Comparison of ENCODE assay signal across 17 cellular contexts in the genomic region with DNA sequence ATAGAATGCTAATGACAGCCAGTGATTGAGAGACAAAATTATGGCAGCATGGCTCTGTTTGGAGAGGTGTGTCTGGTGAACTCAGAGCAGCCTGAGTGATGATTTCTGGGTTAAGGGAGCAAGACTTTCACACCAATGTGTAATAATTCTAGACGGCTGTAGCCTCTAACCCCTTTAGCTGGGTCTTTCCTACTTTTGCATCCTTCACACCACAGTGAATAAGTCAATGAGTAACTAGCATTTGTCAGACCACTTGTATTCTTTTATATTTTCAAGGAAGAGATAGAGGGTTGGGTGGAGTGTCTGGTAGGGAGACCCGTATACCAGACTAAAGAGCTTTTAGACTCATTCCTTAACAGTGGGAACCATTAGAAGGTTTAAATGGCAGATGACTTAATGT. TPM values are rescaled to one million over a fixed set of nuclear protein-coding genes. Genes with fewer than 3 reads are reported as not detected.
DNase-seq lines count a peak whose midpoint lies in the region; ATAC-seq and TF ChIP-seq lines count a peak whose summit lies in the region.
"Had no signal": no experiment of that assay in that cellular context is flagged by ENCODE, and none has a peak within 500 bp of the region (broad histone marks: within the 10 kb centered on the region; RNA-seq: fewer than 3 reads in every experiment).

No MANE protein-coding gene starts in this region.

- ATAC-seq in HG03457 (IDR thresholded peaks at IDR 0.05; ENCODE audit: unreplicated experiment) (no peak), HG03342 (IDR thresholded peaks at IDR 0.05; ENCODE audit: unreplicated experiment) (no peak)
- ATAC-seq: GM23338, PC-3 had no signal

- H3K4me3 ChIP-seq in GM23248 (no peak overlapping the region), epithelial cell of proximal tubule (ENCODE audit: low read depth, low read length) (no peak overlapping the region), right atrium auricular region (no peak overlapping the region)
- H3K4me3 ChIP-seq: GM23338 had no signal

- H3K27me3 ChIP-seq in GM23248 (replicated peaks; ENCODE audit: insufficient read depth) (no peaks in the 10 kb centered on the region), right atrium auricular region (no peaks in the 10 kb centered on the region)

- 39 to 43% methylated on average over 2 of the region's 2 CpGs for WGBS in GM23248 (ENCODE audit: low coverage in 1 of 2, low lambda C conversion rate in 2 of 2, missing lambda C conversion rate in 2 of 2), 2 experiments

- DNase-seq in Caki2 (ENCODE audit: low read depth), result peak; percentile 98
- no peak for DNase-seq in GM23248
- DNase-seq in epithelial cell of proximal tubule (ENCODE audit: low read depth), result peak; percentile 83
- DNase-seq in nephron progenitor cell, result no peak
- DNase-seq in T1000 (lab: John Stamatoyannopoulos, UW), result no peak
- no peak for DNase-seq in right atrium auricular region (ENCODE audit: low spot score)
- DNase-seq: NCI-H1417 treated with DMSO at 0.1 percent for 48 hours, NCI-H187 treated with DMSO at 0.1 percent for 48 hours, NCI-H226, NCI-H524 treated with DMSO at 0.1 percent for 48 hours, PC-3 had no signal

- no peak overlapping the region for H2AFZ ChIP-seq in GM23248
- H2AFZ ChIP-seq: GM23338 had no signal

- peaks cover 62% of the 10 kb centered on the region for H3K36me3 Mint-ChIP-seq in nephron progenitor cell (ENCODE audit: low read depth)

- H3K9me2 ChIP-seq in GM23248 (ENCODE audit: insufficient read depth), result no peaks in the 10 kb centered on the region

- H3K9me3 ChIP-seq in GM23248 (ENCODE audit: low read depth) (no peaks in the 10 kb centered on the region), right atrium auricular region (no peaks in the 10 kb centered on the region)

- peaks cover 93% of the 10 kb centered on the region for H3K79me2 ChIP-seq in GM23248 (ENCODE audit: insufficient read depth)

- no peaks in the 10 kb centered on the region for H3K9me3 Mint-ChIP-seq in nephron progenitor cell
- H3K9me3 Mint-ChIP-seq: GM23338 had no signal

- no peak overlapping the region for H3K4me2 ChIP-seq in GM23248 (ENCODE audit: unreplicated experiment)
- H3K4me2 ChIP-seq: GM23338, KMS-11 had no signal

- H4K20me1 ChIP-seq in GM23248 (ENCODE audit: insufficient read depth), result peaks cover 16% of the 10 kb centered on the region; the same call in 1 of the 2 replicates

- H3K4me1 Mint-ChIP-seq in nephron progenitor cell, result peaks cover 10% of the 10 kb centered on the region

- no peak overlapping the region for H3K9ac ChIP-seq in GM23248
- H3K9ac ChIP-seq: KMS-11 had no signal

- H3K27me3 Mint-ChIP-seq in nephron progenitor cell (ENCODE audit: low read depth, poor library complexity), result no peaks in the 10 kb centered on the region

- H3K27ac ChIP-seq in GM23248 (peak overlapping the region; percentile 16; the same call in 1 of the 2 replicates), right atrium auricular region (no peak overlapping the region)
- H3K27ac ChIP-seq: C4-2B, HL-60, KMS-11 had no signal

- H3K4me1 ChIP-seq in GM23248 (ENCODE audit: insufficient read depth) (peaks cover 36% of the 10 kb centered on the region), right atrium auricular region (peaks cover 0 to 6% of the 10 kb centered on the region in 2 donors)

- no peak overlapping the region for H3K4me3 Mint-ChIP-seq in nephron progenitor cell
- H3K4me3 Mint-ChIP-seq: GM23338 had no signal

- TF ChIP-seq CTCF in epithelial cell of proximal tubule (conservative IDR thresholded peaks at IDR 0.05; ENCODE audit: low read depth, low read length) (no peak), nephron progenitor cell (IDR thresholded peaks at IDR 0.05) (no peak), right atrium auricular region (IDR thresholded peaks at IDR 0.05) (no peak)

- H3K27ac Mint-ChIP-seq in nephron progenitor cell, result peak overlapping the region; percentile 68

- H3K36me3 ChIP-seq in GM23248 (ENCODE audit: low read depth) (peaks cover 19% of the 10 kb centered on the region), right atrium auricular region (peaks cover 6% of the 10 kb centered on the region)

- in situ Hi-C loops in Caki2 (cut with HindIII; ENCODE audit: low pct_unique_long_range_greater_than_20kb, low sequenced_read_pairs) (no loop called here), GM23248 (cut with MboI) (no loop called here)

- H3F3A ChIP-seq in GM23248 (ENCODE audit: insufficient read depth), result peaks cover 23% of the 10 kb centered on the region

RNA-seq across cellular contexts. Expression of a gene that starts 50.4 kb away (rescaled TPM):
- total RNA-seq in Caki2 (2014; rRNA removed; shearing (Covaris generic); ENCODE audit: low replicate concordance), result 228 and 323 TPM in 2 replicates
- total RNA-seq in GM23248 (2014; rRNA removed; shearing (Covaris generic)), result 108 and 109 TPM in 2 replicates
- polyA plus RNA-seq in GM23248 (2016; fragmentation: Nextera tagmentation; extraction: Ambion mirVana), result 211 and 216 TPM in 2 replicates
- total RNA-seq in epithelial cell of proximal tubule, result 97.3 and 118 TPM in 2 replicates
- 10 to 100 TPM; 85.3 to 88.5 TPM for total RNA-seq in right atrium auricular region

Comparison
In these comparisons a context has a peak if more than half of its experiments do, and no peak if none do; other contexts are left out.
1. DNase-seq: peak in Caki2 (single experiment) and epithelial cell of proximal tubule (single experiment); none in GM23248 (single experiment), nephron progenitor cell (single experiment), T1000 (single experiment) and right atrium auricular region (single experiment).